Comparison of ENCODE assay signal across 17 cellular contexts in genomic region chr3:42743204-42743995, GRCh38. TPM values are rescaled to one million over a fixed set of nuclear protein-coding genes. Genes with fewer than 3 reads are reported as not detected.
A peak's percentile ranks its signal among the peaks of the same experiment; 100 is the strongest.
DNase-seq lines count a peak whose midpoint lies in the region; ATAC-seq and TF ChIP-seq lines count a peak whose summit lies in the region.
"Had no signal": no experiment of that assay in that cellular context is flagged by ENCODE, and none has a peak within 500 bp of the region (broad histone marks: within the 10 kb centered on the region; RNA-seq: fewer than 3 reads in every experiment).

No MANE protein-coding gene starts in this region.

- no peaks in the 10 kb centered on the region for H3K4me1 ChIP-seq in HEK293 (ENCODE audit: control insufficient read depth, insufficient read depth, low read length)

- DNase-seq in left lobe of liver (ENCODE audit: low spot score) (peak; percentile 23), substantia nigra (lab: John Stamatoyannopoulos, UW) (no peak), NCI-H2227 treated with DMSO at 0.1 percent for 48 hours (lab: John Stamatoyannopoulos, UW) (no peak), WTC11 (ENCODE audit: low spot score) (no peak)
- DNase-seq: DMS79; effector CD8-positive, alpha-beta T cell; esophagus squamous epithelium had no signal

- H3K27ac Mint-ChIP-seq in WTC11: no peak overlapping the region
- H3K27ac Mint-ChIP-seq: CD8-positive, alpha-beta T cell; T-helper 1 cell treated with Interleukin-12 subunit alpha and Interleukin-12 subunit beta and Interleukin-4 antibody, amounts not matched to agents 30 μg/mL and 1 μg/mL, for 36 hours had no signal

- H3K4me1 Mint-ChIP-seq in WTC11: peaks cover 19% of the 10 kb centered on the region; the same call in 1 of the 2 replicates

- TF ChIP-seq CTCF in HEK293 (tag by site-specific recombination; IDR thresholded peaks at IDR 0.05) (no peak), WTC11 (IDR thresholded peaks at IDR 0.05) (no peak)

- H3K4me3 ChIP-seq in HEK293 (ENCODE audit: low read depth, low read length): no peak overlapping the region
- H3K4me3 ChIP-seq: esophagus squamous epithelium, SJCRH30, testis had no signal

- H3K27ac ChIP-seq in HEK293 (ENCODE audit: extremely low read depth, low read depth, low read length) (no peak overlapping the region), angular gyrus (ENCODE audit: low read depth, low read length) (peak overlapping the region; percentile 93), substantia nigra (ENCODE audit: low read depth, low read length, poor library complexity, severe bottlenecking) (peak overlapping the region; percentile 93)
- H3K27ac ChIP-seq: SJCRH30, testis, VCaP had no signal

- ATAC-seq in left lobe of liver (no peak), HG02588 (IDR thresholded peaks at IDR 0.05; ENCODE audit: unreplicated experiment) (no peak), WTC11 (no peak)

- POLR2A ChIA-PET in HEK293 (lab: Yijun Ruan, JAX) (no interaction called here), WTC11 (lab: Charles Lee) (interaction anchor here (0.6 kb wide), 1 partner anchor 239 kb away, joined by 4 read pairs; no protein-coding TSS in a partner anchor)

- no peaks in the 10 kb centered on the region for H3K27me3 Mint-ChIP-seq in WTC11 (ENCODE audit: low read depth)

- no peak overlapping the region for H3K4me3 Mint-ChIP-seq in WTC11
- H3K4me3 Mint-ChIP-seq: CD8-positive, alpha-beta T cell; T-helper 1 cell treated with Interleukin-12 subunit alpha and Interleukin-12 subunit beta and Interleukin-4 antibody, amounts not matched to agents 30 μg/mL and 1 μg/mL, for 36 hours had no signal

- H3K36me3 ChIP-seq in HEK293 (ENCODE audit: control insufficient read depth in 2 of 2, insufficient read depth in 1 of 2, low read length in 2 of 2): no peaks in the 10 kb centered on the region
- H3K36me3 ChIP-seq: esophagus squamous epithelium, SJCRH30 had no signal

- H3K36me3 Mint-ChIP-seq in WTC11: no peaks in the 10 kb centered on the region
- H3K36me3 Mint-ChIP-seq: CD8-positive, alpha-beta T cell had no signal

- CTCF ChIA-PET in HEK293 (lab: Yijun Ruan, JAX): interaction anchor here (0.6 to 3.1 kb wide), 8 partner anchors 12 to 726 kb away, joined by 3 to 13 read pairs (median 4); no protein-coding TSS in a partner anchor
- CTCF ChIA-PET in WTC11 (lab: Charles Lee): interaction anchor here (0.6 to 4.9 kb wide), 19 partner anchors 8 to 175 kb away, joined by 3 to 49 read pairs (median 6); partner anchors contain the start of genes HHATL and NKTR

- H3K9me3 ChIP-seq in HEK293 (ENCODE audit: control insufficient read depth, insufficient read depth, low read depth, low read length): no peaks in the 10 kb centered on the region
- H3K9me3 ChIP-seq: esophagus squamous epithelium, SJCRH30, testis had no signal

- H3K9me3 Mint-ChIP-seq in WTC11: no peaks in the 10 kb centered on the region; the same call in 1 of the 2 replicates
- H3K9me3 Mint-ChIP-seq: CD8-positive, alpha-beta T cell; T-helper 1 cell treated with Interleukin-12 subunit alpha and Interleukin-12 subunit beta and Interleukin-4 antibody, amounts not matched to agents 30 μg/mL and 1 μg/mL, for 36 hours had no signal

TF ChIP-seq in HEK293, 187 proteins besides CTCF, POLR2A, EP300 and RAD21 (continues in another document):
- TF ChIP-seq KLF8 (tag by site-specific recombination; IDR thresholded peaks at IDR 0.05) (no peak), ZNF704 (tag by site-specific recombination; IDR thresholded peaks at IDR 0.05) (no peak), GLIS1 (tag by site-specific recombination; IDR thresholded peaks at IDR 0.05) (no peak), SCRT2 (tag by site-specific recombination; IDR thresholded peaks at IDR 0.05) (no peak), ZNF777 (tag by site-specific recombination; IDR thresholded peaks at IDR 0.05; ENCODE audit: borderline replicate concordance) (no peak), ZNF341 (tag by site-specific recombination; IDR thresholded peaks at IDR 0.05; ENCODE audit: low read depth) (no peak), ZNF248 (tag by site-specific recombination; IDR thresholded peaks at IDR 0.05) (no peak)
- TF ChIP-seq, protein P1, sequence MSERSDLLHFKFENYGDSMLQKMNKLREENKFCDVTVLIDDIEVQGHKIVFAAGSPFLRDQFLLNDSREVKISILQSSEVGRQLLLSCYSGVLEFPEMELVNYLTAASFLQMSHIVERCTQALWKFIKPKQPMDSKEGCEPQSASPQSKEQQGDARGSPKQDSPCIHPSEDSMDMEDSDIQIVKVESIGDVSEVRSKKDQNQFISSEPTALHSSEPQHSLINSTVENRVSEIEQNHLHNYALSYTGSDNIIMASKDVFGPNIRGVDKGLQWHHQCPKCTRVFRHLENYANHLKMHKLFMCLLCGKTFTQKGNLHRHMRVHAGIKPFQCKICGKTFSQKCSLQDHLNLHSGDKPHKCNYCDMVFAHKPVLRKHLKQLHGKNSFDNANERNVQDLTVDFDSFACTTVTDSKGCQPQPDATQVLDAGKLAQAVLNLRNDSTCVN (tag by site-specific recombination; optimal IDR thresholded peaks at IDR 0.05): no peak
- TF ChIP-seq, protein P2, sequence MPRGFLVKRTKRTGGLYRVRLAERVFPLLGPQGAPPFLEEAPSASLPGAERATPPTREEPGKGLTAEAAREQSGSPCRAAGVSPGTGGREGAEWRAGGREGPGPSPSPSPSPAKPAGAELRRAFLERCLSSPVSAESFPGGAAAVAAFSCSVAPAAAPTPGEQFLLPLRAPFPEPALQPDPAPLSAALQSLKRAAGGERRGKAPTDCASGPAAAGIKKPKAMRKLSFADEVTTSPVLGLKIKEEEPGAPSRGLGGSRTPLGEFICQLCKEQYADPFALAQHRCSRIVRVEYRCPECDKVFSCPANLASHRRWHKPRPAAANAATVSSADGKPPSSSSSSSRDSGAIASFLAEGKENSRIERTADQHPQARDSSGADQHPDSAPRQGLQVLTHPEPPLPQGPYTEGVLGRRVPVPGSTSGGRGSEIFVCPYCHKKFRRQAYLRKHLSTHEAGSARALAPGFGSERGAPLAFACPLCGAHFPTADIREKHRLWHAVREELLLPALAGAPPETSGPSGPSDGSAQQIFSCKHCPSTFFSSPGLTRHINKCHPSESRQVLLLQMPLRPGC (tag by site-specific recombination; IDR thresholded peaks at IDR 0.05): no peak

TF ChIP-seq in WTC11, 78 proteins besides CTCF, POLR2A, EP300 and RAD21:
- TF ChIP-seq ZNF396 (CRISPR knock-in tag; IDR thresholded peaks at IDR 0.05; ENCODE audit: borderline replicate concordance) (no peak), NR2C2 (CRISPR knock-in tag; IDR thresholded peaks at IDR 0.05) (no peak), ZNF416 (CRISPR knock-in tag; IDR thresholded peaks at IDR 0.05) (no peak), NR3C1 (CRISPR knock-in tag; conservative IDR thresholded peaks at IDR 0.05; ENCODE audit: low read depth) (no peak), KAT7 (CRISPR knock-in tag; IDR thresholded peaks at IDR 0.05; ENCODE audit: borderline replicate concordance) (no peak), ZNF219 (CRISPR knock-in tag; IDR thresholded peaks at IDR 0.05; ENCODE audit: borderline replicate concordance) (no peak), MXD4 (CRISPR knock-in tag; IDR thresholded peaks at IDR 0.05; ENCODE audit: borderline replicate concordance) (no peak)

RNA-seq across cellular contexts. Expression of gene CCDC13, which starts 29.7 kb away (rescaled TPM):
- 1.6 TPM for total RNA-seq in left lobe of liver
- 0.79 TPM in 1 of 3 replicates, not detected in the others for total RNA-seq in WTC11 (2021)
- total RNA-seq: H1, HT1080 had no signal

RNA-seq across cellular contexts. Expression of gene HHATL, which starts 40.8 kb away (rescaled TPM):
- total RNA-seq in left lobe of liver (0.40 TPM), WTC11 (2021) (0.21 to 0.92 TPM (median 0.60 TPM) in 3 replicates)
- total RNA-seq: CD8-positive, alpha-beta T cell; esophagus squamous epithelium; H1; HT1080; SJCRH30 had no signal

RNA-seq across cellular contexts. Expression of gene KLHL40, which starts 58.1 kb away (rescaled TPM):
- total RNA-seq in left lobe of liver (not detected), WTC11 (2021) (not detected in 3 replicates)
- total RNA-seq: CD8-positive, alpha-beta T cell; esophagus squamous epithelium; H1; HT1080 had no signal
